Comparison of ENCODE assay signal across 8 cellular contexts in genomic region chrX:119605739-119606507, GRCh38. TPM values are rescaled to one million over a fixed set of nuclear protein-coding genes. Genes with fewer than 3 reads are reported as not detected.
DNase-seq lines count a peak whose midpoint lies in the region; ATAC-seq, FAIRE-seq and TF ChIP-seq lines count a peak whose summit lies in the region.

Gene NKRF (minus strand): TSS chrX:119606424.

- H3K9ac ChIP-seq in colonic mucosa (ENCODE audit: low read depth in 2 of 2, low read length in 2 of 2) = peak within 1 kb of the TSS; percentile 84 to 90
- H3K9ac ChIP-seq in HepG2 (ENCODE audit: insufficient read depth, low read depth, low read length) = peak within 1 kb of the TSS; percentile 90

- no peaks in the 10 kb centered on the region for H3K36me3 ChIP-seq in colonic mucosa
- H3K36me3 ChIP-seq in HepG2 (replicated peaks in 1 of 2; ENCODE audit: control insufficient read depth in 1 of 2, insufficient read depth in 2 of 2, low read length in 2 of 2) = no peaks in the 10 kb centered on the region

- TF ChIP-seq POLR2A in A549 (IDR thresholded peaks at IDR 0.05; ENCODE audit: low read length) (peak; percentile 82), HepG2 (IDR thresholded peaks at IDR 0.05; ENCODE audit: insufficient read depth in 1 of 2, low read depth in 2 of 2, low read length in 2 of 2) (peak; percentile 88 to 89)

- no TSS peak for BruUV-seq in HepG2 (replicated peaks; lab: Mats Ljungman, UMichigan)

- H4K20me1 ChIP-seq in HepG2 (ENCODE audit: insufficient read depth, low read length) = 0 out of 2 replicates have a peak, but pooled peaks cover 6% of the 10 kb centered on the region

- no peak for TF ChIP-seq CTCF in A549 (IDR thresholded peaks at IDR 0.05)
- TF ChIP-seq CTCF in colonic mucosa (IDR thresholded peaks at IDR 0.05) = no peak
- TF ChIP-seq CTCF in HepG2 (CRISPR knock-in tag; IDR thresholded peaks at IDR 0.05) = no peak; the same call in 1 of the 2 replicates

- no peak for TF ChIP-seq RAD21 in A549 (conservative IDR thresholded peaks at IDR 0.05 in 1 of 2, IDR thresholded peaks at IDR 0.05 in 1 of 2)
- TF ChIP-seq RAD21 in HepG2 (CRISPR knock-in tag; IDR thresholded peaks at IDR 0.05) = no peak

- H3K9me3 ChIP-seq in A549 (no peaks in the 10 kb centered on the region), colonic mucosa (no peaks in the 10 kb centered on the region), HepG2 (ENCODE audit: low read length) (no peaks in the 10 kb centered on the region)

- peak within 1 kb of the TSS; percentile 95 to 99 for H3K27ac ChIP-seq in A549
- H3K27ac ChIP-seq in colonic mucosa = peak within 1 kb of the TSS; percentile 88
- H3K27ac ChIP-seq in HepG2 (ENCODE audit: extremely low read length, insufficient read depth, low read length) = peak within 1 kb of the TSS; percentile 83

- H3K79me2 ChIP-seq in HepG2 (ENCODE audit: insufficient read depth, low read length) = peaks cover 39% of the 10 kb centered on the region

- DNase-seq in A549 (ENCODE audit: low read depth in 1 of 2, low spot score in 1 of 2) (peak; percentile 83 to 94), NCI-H2196 (lab: John Stamatoyannopoulos, UW; ENCODE audit: unreplicated experiment) (peak; percentile 87), colonic mucosa (peak; percentile 93), HepG2 (ENCODE audit: low spot score) (peak; percentile 82)
- peak; percentile 92 for DNase-seq in activated CD4-positive, alpha-beta T cell treated with anti-CD3 and anti-CD28 coated beads for 48 hours
- peak; percentile 89 for DNase-seq in stimulated activated CD4-positive, alpha-beta T cell treated with anti-CD3 and anti-CD28 coated beads, Interleukin-4, amount 100 ng/mL, for 1 hour

- peak; percentile 67 for FAIRE-seq in A549 (lab: Jason Lieb, UNC)
- FAIRE-seq in HepG2 (lab: Jason Lieb, UNC) = peak; percentile 92

- POLR2A ChIA-PET in A549 (lab: Yijun Ruan, JAX) (interaction anchor here (0.5 to 2.3 kb wide), 7 partner anchors 20 to 185 kb away, joined by 3 to 17 read pairs (median 4); partner anchors contain the start of genes RPL39, SLC25A5, STEEP1 and UBE2A), HepG2 (lab: Yijun Ruan, JAX) (interaction anchor here (0.7 to 1.3 kb wide), 4 partner anchors 31 to 185 kb away, joined by 3 to 4 read pairs (median 3); partner anchors contain the start of genes RPL39 and UBE2A)

- TF ChIP-seq EP300 in A549 (IDR thresholded peaks at IDR 0.05) (no peak), HepG2 (IDR thresholded peaks at IDR 0.05; ENCODE audit: low read depth in 2 of 2, low read length in 2 of 2) (no peak), HepG2 (CRISPR knock-in tag; IDR thresholded peaks at IDR 0.05; ENCODE audit: borderline replicate concordance) (no peak)

- WGBS in A549 (ENCODE audit: missing lambda C conversion rate) = 0% methylated on average over 16 of the region's 78 CpGs
- 0% methylated on average over 4 of the region's 78 CpGs for WGBS in HepG2 (ENCODE audit: low lambda C conversion rate)

- H3K4me3 ChIP-seq in A549 = peak within 1 kb of the TSS; percentile 95
- peak within 1 kb of the TSS; percentile 52 for H3K4me3 ChIP-seq in colonic mucosa
- H3K4me3 ChIP-seq in HepG2 (replicated peaks in 1 of 3; ENCODE audit: insufficient read depth in 1 of 3, low read depth in 2 of 3, low read length in 3 of 3) = peak within 1 kb of the TSS; percentile 76 to 89 (median 82)

- in situ Hi-C loops in HepG2 (cut with HindIII; ENCODE audit: extremely low pct_ligation_motif_present, low pct_unique_long_range_greater_than_20kb) = no loop called here

- peak; percentile 87 to 92 for ATAC-seq in A549
- ATAC-seq in GM18867 (IDR thresholded peaks at IDR 0.05; ENCODE audit: unreplicated experiment) = peak; percentile 35
- peak; percentile 20 for ATAC-seq in HG03103 (IDR thresholded peaks at IDR 0.05; ENCODE audit: low read depth, unreplicated experiment)
- ATAC-seq in HepG2 = peak; percentile 89

- H3K27me3 ChIP-seq in colonic mucosa (no peaks in the 10 kb centered on the region), HepG2 (ENCODE audit: control insufficient read depth in 1 of 2, insufficient read depth in 2 of 2, low read length in 2 of 2) (no peaks in the 10 kb centered on the region)

- intact Hi-C loops in colonic mucosa (cut with DNase I) = no loop called here
- intact Hi-C loops in HepG2 (cut with micrococcal nuclease; ENCODE audit: unreplicated experiment) = no loop called here

- CTCF ChIA-PET in A549 (lab: Yijun Ruan, JAX) = interaction anchor here (1.1 to 1.4 kb wide), 4 partner anchors 22 to 123 kb away, joined by 3 to 5 read pairs (median 4); no protein-coding TSS in a partner anchor
- CTCF ChIA-PET in HepG2 (lab: Yijun Ruan, JAX; ENCODE audit: low intra/inter-chr PET ratio, low total read pairs) = no interaction called here

- H3K4me2 ChIP-seq in A549 (peak within 1 kb of the TSS; percentile 81), HepG2 (ENCODE audit: low read depth, low read length) (peak within 1 kb of the TSS; percentile 88)

- peaks cover 7% of the 10 kb centered on the region; the same call in 2 of the 3 replicates for H3K4me1 ChIP-seq in A549
- no peaks in the 10 kb centered on the region for H3K4me1 ChIP-seq in colonic mucosa
- H3K4me1 ChIP-seq in HepG2 (ENCODE audit: insufficient read depth, low read length) = peaks cover 26% of the 10 kb centered on the region

- H2AFZ ChIP-seq in HepG2 (ENCODE audit: low read length) = peak within 1 kb of the TSS; percentile 88

TF ChIP-seq in A549, 52 proteins besides CTCF, POLR2A, EP300 and RAD21 (continues in another document):
- TF ChIP-seq ZFP36 (IDR thresholded peaks at IDR 0.05; ENCODE audit: borderline replicate concordance, partially characterized antibody) (no peak), MAZ (IDR thresholded peaks at IDR 0.05; ENCODE audit: borderline replicate concordance, low read depth, low read length) (no peak)
- TF ChIP-seq, protein P1, sequence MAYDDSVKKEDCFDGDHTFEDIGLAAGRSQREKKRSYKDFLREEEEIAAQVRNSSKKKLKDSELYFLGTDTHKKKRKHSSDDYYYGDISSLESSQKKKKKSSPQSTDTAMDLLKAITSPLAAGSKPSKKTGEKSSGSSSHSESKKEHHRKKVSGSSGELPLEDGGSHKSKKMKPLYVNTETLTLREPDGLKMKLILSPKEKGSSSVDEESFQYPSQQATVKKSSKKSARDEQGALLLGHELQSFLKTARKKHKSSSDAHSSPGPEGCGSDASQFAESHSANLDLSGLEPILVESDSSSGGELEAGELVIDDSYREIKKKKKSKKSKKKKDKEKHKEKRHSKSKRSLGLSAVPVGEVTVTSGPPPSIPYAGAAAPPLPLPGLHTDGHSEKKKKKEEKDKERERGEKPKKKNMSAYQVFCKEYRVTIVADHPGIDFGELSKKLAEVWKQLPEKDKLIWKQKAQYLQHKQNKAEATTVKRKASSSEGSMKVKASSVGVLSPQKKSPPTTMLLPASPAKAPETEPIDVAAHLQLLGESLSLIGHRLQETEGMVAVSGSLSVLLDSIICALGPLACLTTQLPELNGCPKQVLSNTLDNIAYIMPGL (CRISPR knock-in tag; IDR thresholded peaks at IDR 0.05; ENCODE audit: borderline replicate concordance) = no peak

TF ChIP-seq in HepG2, 621 proteins besides CTCF, POLR2A, EP300 and RAD21 (continues in another document):
- no peak for TF ChIP-seq FUBP1 (CRISPR knock-in tag; IDR thresholded peaks at IDR 0.05; ENCODE audit: borderline replicate concordance)
- 0 out of 2 replicates have a peak, but pooled peaks have one; percentile 35 for TF ChIP-seq ELF3 (CRISPR knock-in tag; IDR thresholded peaks at IDR 0.05)
- peak; percentile 51 for TF ChIP-seq PHF8 (CRISPR knock-in tag; IDR thresholded peaks at IDR 0.05)

RNA-seq across cellular contexts. Expression of gene NKRF, which starts in this region (rescaled TPM):
- polyA plus RNA-seq in A549 (2011; rRNA removed) (14.2 and 16.2 TPM in 2 replicates), A549 (2017; fragmentation: RNase III; extraction: RNeasy Plus Mini Kit Qiagen cat#74134 plus additional on column Dnase treatment) (13.8 to 14.7 TPM (median 14.3 TPM) in 3 replicates), HepG2 (2011; rRNA removed) (2.9 and 3.3 TPM in 2 replicates)
- polyA plus RNA-seq in A549 (2012; cell fraction: cytosol; rRNA removed) = 4.9 and 5.7 TPM in 2 replicates
- polyA plus RNA-seq in A549 (2012; cell fraction: nucleus; rRNA removed) = 6.3 and 8.9 TPM in 2 replicates
- 6.7 and 8.2 TPM in 2 replicates for polyA minus RNA-seq in A549 (2011; rRNA and poly(A)+ RNA removed)
- total RNA-seq in colonic mucosa (1 to 10 TPM; 6.0 to 8.9 TPM), HepG2 (2016; rRNA removed; fragmentation: Illumina TruSeq; extraction: Trizol) (6.0 and 12.2 TPM in 2 replicates)
- 0.51 and 0.79 TPM in 2 replicates for total RNA-seq in HepG2 (2016; cell fraction: cytosol; rRNA removed; fragmentation: Illumina TruSeq; extraction: Trizol; ENCODE audit: low read depth)
- 6.2 and 11.8 TPM in 2 replicates for total RNA-seq in HepG2 (2016; cell fraction: insoluble cytoplasmic fraction; rRNA removed; fragmentation: Illumina TruSeq; extraction: Trizol)
- total RNA-seq in HepG2 (2016; cell fraction: membrane; rRNA removed; fragmentation: Illumina TruSeq; extraction: Trizol) = 3.2 and 3.5 TPM in 2 replicates
- 7.9 and 9.5 TPM in 2 replicates for total RNA-seq in HepG2 (2016; cell fraction: nucleus; rRNA removed; fragmentation: Illumina TruSeq; extraction: Trizol)
- polyA plus RNA-seq in HepG2 (2011; cell fraction: cytosol; rRNA removed) = 1.7 and 2.7 TPM in 2 replicates
- polyA plus RNA-seq in HepG2 (2011; cell fraction: nucleus; rRNA removed) = 3.1 and 3.2 TPM in 2 replicates
- polyA plus RNA-seq in HepG2 (2012) = 6.7 and 8.1 TPM in 2 replicates
- 0.48 and 0.50 TPM in 2 replicates for polyA plus RNA-seq in HepG2 (2016; cell fraction: cytosol; fragmentation: Illumina TruSeq; extraction: Trizol; ENCODE audit: low read depth)
- 10.8 and 11.1 TPM in 2 replicates for polyA plus RNA-seq in HepG2 (2016; cell fraction: insoluble cytoplasmic fraction; fragmentation: Illumina TruSeq; extraction: Trizol; ENCODE audit: low read depth)
- 1.5 and 2.1 TPM in 2 replicates for polyA plus RNA-seq in HepG2 (2016; cell fraction: membrane; fragmentation: Illumina TruSeq; extraction: Trizol; ENCODE audit: low read depth)
- polyA plus RNA-seq in HepG2 (2016; cell fraction: nucleus; fragmentation: Illumina TruSeq; extraction: Trizol; ENCODE audit: insufficient read depth, low read depth) = 10.9 and 13.0 TPM in 2 replicates
- 3.8 and 8.4 TPM in 2 replicates for polyA minus RNA-seq in HepG2 (2011; rRNA and poly(A)+ RNA removed; ENCODE audit: low replicate concordance)
- 5.5 and 6.5 TPM in 2 replicates for polyA minus RNA-seq in HepG2 (2011; cell fraction: cytosol; rRNA and poly(A)+ RNA removed)
- polyA minus RNA-seq in HepG2 (2011; cell fraction: nucleus; rRNA and poly(A)+ RNA removed) = 7.2 and 9.7 TPM in 2 replicates

Comparison
In these comparisons a context has a peak if more than half of its experiments do, and no peak if none do; other contexts are left out.
1. Peak in every context shown above with its lines: DNase-seq, ATAC-seq, H3K4me3 ChIP-seq and H3K27ac ChIP-seq.
2. ATAC-seq: peak in every context shown above with its lines; median percentile 90 in A549; 89 in HepG2; 35 in GM18867; 20 in HG03103.